25 cellular contexts compared by ENCODE assay signal in genomic region chr15:42069496-42070275, GRCh38. TPM values are rescaled to one million over a fixed set of nuclear protein-coding genes. Genes with fewer than 3 reads are reported as not detected.
"Had no signal": no experiment of that assay in that cellular context is flagged by ENCODE, and none has a peak within 500 bp of the region (broad histone marks: within the 10 kb centered on the region; RNA-seq: fewer than 3 reads in every experiment).

No MANE protein-coding gene starts in this region.

- H3K27ac Mint-ChIP-seq: activated B cell treated with CpG ODN at 0.5 μM for 24 hours; activated CD4-positive, alpha-beta T cell treated with anti-CD3 and anti-CD28 coated beads, Interleukin-2, amount 10 ng/mL, durations not matched to agents 24 days and 14 days; activated naive CD8-positive, alpha-beta T cell treated with anti-CD3 and anti-CD28 coated beads, Interleukin-2, amount 10 ng/mL, durations not matched to agents 7 days and 5 days; activated T-helper 1 cell treated with anti-CD3 and anti-CD28 coated beads, Interleukin-12 subunit alpha, Interleukin-12 subunit beta, Interleukin-2, Interleukin-4 antibody, amounts not matched to agents 30 ng/mL and 10 ng/mL and 1 ng/mL, durations not matched to agents 14 hours and 24 hours and 36 hours; mesothelial cell of epicardium; stimulated activated naive CD8-positive, alpha-beta T cell treated with anti-CD3 and anti-CD28 coated beads, Interleukin-15, Interleukin-2, amounts not matched to agents 100 ng/mL and 50 ng/mL, for 24 hours had no signal

- H3K4me1 ChIP-seq: colonic mucosa, psoas muscle, vagina had no signal

- H3K4me3 ChIP-seq: cardiac muscle cell, colonic mucosa, lung, psoas muscle, skin epidermis, thoracic aorta, vagina had no signal

- H3K36me3 Mint-ChIP-seq: activated naive CD8-positive, alpha-beta T cell treated with anti-CD3 and anti-CD28 coated beads, Interleukin-2, amount 10 ng/mL, durations not matched to agents 7 days and 5 days had no signal

- H3K36me3 ChIP-seq: cardiac muscle cell, colonic mucosa, thoracic aorta, vagina had no signal

- ATAC-seq: left colon, right cardiac atrium, SK-N-SH treated with all-trans-retinoic acid at 6 μM for 48 hours had no signal

- H3K9me3 Mint-ChIP-seq: activated CD4-positive, alpha-beta T cell treated with anti-CD3 and anti-CD28 coated beads, Interleukin-2, amount 10 ng/mL, durations not matched to agents 24 days and 14 days; activated T-helper 1 cell treated with anti-CD3 and anti-CD28 coated beads, Interleukin-12 subunit alpha, Interleukin-12 subunit beta, Interleukin-2, Interleukin-4 antibody, amounts not matched to agents 30 ng/mL and 10 ng/mL and 1 ng/mL, durations not matched to agents 14 hours and 24 hours and 36 hours had no signal

- H3K27ac ChIP-seq: cardiac muscle cell, colonic mucosa, psoas muscle, skin epidermis, thoracic aorta, vagina had no signal

- H3K4me1 Mint-ChIP-seq: activated B cell treated with CpG ODN at 0.5 μM for 24 hours had no signal

- H3K27me3 ChIP-seq: cardiac muscle cell, colonic mucosa, vagina had no signal

- H3K9me3 ChIP-seq: colonic mucosa, psoas muscle, thoracic aorta, vagina had no signal

- DNase-seq: activated B cell treated with CpG ODN at 0.5 μM for 24 hours; activated CD4-positive, alpha-beta T cell treated with anti-CD3 and anti-CD28 coated beads, Interleukin-2, amount 10 ng/mL, durations not matched to agents 24 days and 14 days; activated naive CD8-positive, alpha-beta T cell treated with anti-CD3 and anti-CD28 coated beads, Interleukin-2, amount 10 ng/mL, durations not matched to agents 7 days and 5 days; amygdala; colonic mucosa; erythroblast; foreskin melanocyte; glutamatergic neuron; hippocampal formation; left colon; psoas muscle; T-helper 1 cell; T-helper 9 cell had no signal

- H3K4me3 Mint-ChIP-seq: activated B cell treated with CpG ODN at 0.5 μM for 24 hours; activated CD4-positive, alpha-beta T cell treated with anti-CD3 and anti-CD28 coated beads, Interleukin-2, amount 10 ng/mL, durations not matched to agents 24 days and 14 days; activated naive CD8-positive, alpha-beta T cell treated with anti-CD3 and anti-CD28 coated beads, Interleukin-2, amount 10 ng/mL, durations not matched to agents 7 days and 5 days; activated T-helper 1 cell treated with anti-CD3 and anti-CD28 coated beads, Interleukin-12 subunit alpha, Interleukin-12 subunit beta, Interleukin-2, Interleukin-4 antibody, amounts not matched to agents 30 ng/mL and 10 ng/mL and 1 ng/mL, durations not matched to agents 14 hours and 24 hours and 36 hours; mesothelial cell of epicardium; stimulated activated naive CD8-positive, alpha-beta T cell treated with anti-CD3 and anti-CD28 coated beads, Interleukin-15, Interleukin-2, amounts not matched to agents 100 ng/mL and 50 ng/mL, for 24 hours had no signal

RNA-seq across cellular contexts. Expression of gene PLA2G4D, which starts 24.7 kb away (rescaled TPM):
- total RNA-seq: activated B cell treated with CpG ODN at 0.5 μM for 24 hours; activated CD4-positive, alpha-beta T cell treated with anti-CD3 and anti-CD28 coated beads, Interleukin-2, amount 10 ng/mL, durations not matched to agents 24 days and 14 days; activated naive CD8-positive, alpha-beta T cell treated with anti-CD3 and anti-CD28 coated beads, Interleukin-2, amount 10 ng/mL, durations not matched to agents 7 days and 5 days; activated T-helper 1 cell treated with anti-CD3 and anti-CD28 coated beads, Interleukin-12 subunit alpha, Interleukin-12 subunit beta, Interleukin-2, Interleukin-4 antibody, amounts not matched to agents 30 ng/mL and 10 ng/mL and 1 ng/mL, durations not matched to agents 14 hours and 24 hours and 36 hours; mesothelial cell of epicardium; osteoblast; psoas muscle; right cardiac atrium; thoracic aorta had no signal
- polyA plus RNA-seq: neural cell, psoas muscle, right cardiac atrium had no signal

RNA-seq across cellular contexts. Expression of gene PLA2G4E, which starts 48.8 kb away (rescaled TPM):
- total RNA-seq: activated B cell treated with CpG ODN at 0.5 μM for 24 hours; activated CD4-positive, alpha-beta T cell treated with anti-CD3 and anti-CD28 coated beads, Interleukin-2, amount 10 ng/mL, durations not matched to agents 24 days and 14 days; activated naive CD8-positive, alpha-beta T cell treated with anti-CD3 and anti-CD28 coated beads, Interleukin-2, amount 10 ng/mL, durations not matched to agents 7 days and 5 days; activated T-helper 1 cell treated with anti-CD3 and anti-CD28 coated beads, Interleukin-12 subunit alpha, Interleukin-12 subunit beta, Interleukin-2, Interleukin-4 antibody, amounts not matched to agents 30 ng/mL and 10 ng/mL and 1 ng/mL, durations not matched to agents 14 hours and 24 hours and 36 hours; left colon; mesothelial cell of epicardium; osteoblast; thoracic aorta had no signal
- polyA plus RNA-seq: cardiac muscle cell, neural cell had no signal
